ENCODE assay signal across 1 cellular context in the genomic region with DNA sequence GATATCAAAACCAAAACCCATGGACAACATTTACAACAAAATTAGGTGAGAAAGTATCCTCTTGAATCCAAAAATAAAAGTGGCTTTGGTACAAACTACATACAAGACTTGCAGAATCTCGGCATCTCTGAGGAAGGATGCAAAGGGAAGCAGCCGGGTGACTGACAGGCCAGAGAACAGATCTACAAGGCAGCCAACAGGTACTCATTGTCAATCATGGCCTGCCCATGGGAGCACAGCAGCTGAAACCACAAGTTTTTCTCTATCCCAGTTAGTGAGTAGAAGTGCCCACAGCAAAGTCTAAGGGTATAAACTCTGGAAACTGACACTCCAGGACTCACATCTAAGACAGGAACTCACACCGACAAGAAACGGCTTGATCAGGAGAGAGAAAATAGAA.
TF ChIP-seq lines count a peak whose summit lies in the region.

No MANE protein-coding gene starts in this region.

TF ChIP-seq in GM23338, 12 proteins besides CTCF, POLR2A, EP300 and RAD21 (continued from another document):
- TF ChIP-seq EZH2 (IDR thresholded peaks at IDR 0.05; ENCODE audit: low read depth, unreplicated experiment) (no peak), STAT1 (IDR thresholded peaks at IDR 0.05; ENCODE audit: unreplicated experiment) (no peak)
